Comparison of ENCODE assay signal across 8 cellular contexts in genomic region chr1:160834945-160835565, GRCh38. TPM values are rescaled to one million over a fixed set of nuclear protein-coding genes. Genes with fewer than 3 reads are reported as not detected.
DNase-seq lines count a peak whose midpoint lies in the region; ATAC-seq and TF ChIP-seq lines count a peak whose summit lies in the region.

No MANE protein-coding gene starts in this region.

- no peak overlapping the region for H3K23ac ChIP-seq in neuronal stem cell (ENCODE audit: low read depth, low read length, poor library complexity)

- no peak for TF ChIP-seq POLR2A in lower leg skin (IDR thresholded peaks at IDR 0.05)

- H3K9me3 ChIP-seq in Panc1 (ENCODE audit: control insufficient read depth, insufficient read depth, low read depth, low read length) (no peaks in the 10 kb centered on the region), lung (ENCODE audit: control insufficient read depth in 2 of 2, insufficient read depth in 1 of 2, low read length in 1 of 2) (no peaks in the 10 kb centered on the region), neuronal stem cell (replicated peaks in 1 of 2; ENCODE audit: control insufficient read depth in 2 of 2, insufficient read depth in 1 of 2, low read depth in 1 of 2, low read length in 2 of 2) (no peaks in the 10 kb centered on the region)

- peak; percentile 22 for DNase-seq in COLO668 (lab: John Stamatoyannopoulos, UW; ENCODE audit: unreplicated experiment)
- DNase-seq in H7, result peak; percentile 53
- no peak for DNase-seq in Panc1 (ENCODE audit: low read depth, low spot score)
- no peak for DNase-seq in astrocyte of the spinal cord (ENCODE audit: low read depth, low spot score)
- no peak for DNase-seq in lung (ENCODE audit: low spot score)
- no peak for DNase-seq in T1000 (lab: John Stamatoyannopoulos, UW)
- no peak for DNase-seq in neuronal stem cell (ENCODE audit: low spot score)
- no peak for DNase-seq in lower leg skin (ENCODE audit: low spot score in 2 of 2)

- H3K27ac ChIP-seq in Panc1 (ENCODE audit: low read length) (no peak overlapping the region), lung (ENCODE audit: low read depth in 1 of 2, low read length in 1 of 2) (no peak overlapping the region), neuronal stem cell (replicated peaks; ENCODE audit: low read length) (no peak overlapping the region)

- intact Hi-C loops in Panc1 (cut with micrococcal nuclease; ENCODE audit: unreplicated experiment) (loop anchor here (1.0 kb wide), 1 partner anchor 116 kb away; no protein-coding TSS in a partner anchor), lower leg skin (cut with DNase I; ENCODE audit: low total_unique reads) (loop anchor here (10.0 kb wide), 2 partner anchors 120 to 160 kb away; partner anchors contain the start of gene ITLN2)

- H3K4me2 ChIP-seq in neuronal stem cell (ENCODE audit: insufficient read depth, low read length, poor library complexity, severe bottlenecking), result no peak overlapping the region

- ATAC-seq in Panc1 (no peak), lung (ENCODE audit: insufficient read depth, low FRiP score) (peak; percentile 39)

- H3K14ac ChIP-seq in neuronal stem cell (ENCODE audit: low read length), result no peak overlapping the region

- CTCF ChIA-PET in Panc1 (lab: Charles Lee), result interaction anchor here (0.5 to 1.9 kb wide), 3 partner anchors 100 to 124 kb away, joined by 3 to 8 read pairs (median 4); no protein-coding TSS in a partner anchor

- no peak overlapping the region for H2BK5ac ChIP-seq in neuronal stem cell (ENCODE audit: low read length)

- no peak overlapping the region for H3K4me3 ChIP-seq in H7 (ENCODE audit: insufficient read depth, low read depth, low read length)
- no peak overlapping the region for H3K4me3 ChIP-seq in Panc1 (ENCODE audit: low read depth in 2 of 2, low read length in 2 of 2)
- H3K4me3 ChIP-seq in astrocyte of the spinal cord (ENCODE audit: low read depth, low read length), result no peak overlapping the region
- H3K4me3 ChIP-seq in lung, result no peak overlapping the region
- H3K4me3 ChIP-seq in neuronal stem cell (ENCODE audit: low read length in 2 of 2), result no peak overlapping the region
- no peak overlapping the region for H3K4me3 ChIP-seq in lower leg skin (ENCODE audit: low read depth, poor library complexity, severe bottlenecking)

- no peak overlapping the region for H2BK12ac ChIP-seq in neuronal stem cell (ENCODE audit: low read length)

- no peak overlapping the region for H4K8ac ChIP-seq in neuronal stem cell (ENCODE audit: low read depth, low read length)

- H3K18ac ChIP-seq in neuronal stem cell (ENCODE audit: low read length), result no peak overlapping the region

- WGBS in lung, 2 donors, result 81 to 87% methylated on average over 3 of the region's 3 CpGs
- WGBS in neuronal stem cell (ENCODE audit: extremely low coverage in 2 of 2, insufficient read length in 2 of 2, insufficient replicate concordance in 1 of 2), 2 donors, result no CpG with 5 or more reads among the region's 3 CpGs
- 76 to 77% methylated on average over 3 of the region's 3 CpGs for WGBS in lower leg skin, 2 donors

- H2AFZ ChIP-seq in neuronal stem cell (ENCODE audit: low read length), result no peak overlapping the region

- in situ Hi-C loops in Panc1 (cut with HindIII; ENCODE audit: low pct_unique_long_range_greater_than_20kb, low sequenced_read_pairs) (no loop called here), astrocyte of the spinal cord (cut with HindIII; ENCODE audit: low sequenced_read_pairs) (no loop called here)

- no peak overlapping the region for H2AK5ac ChIP-seq in neuronal stem cell (ENCODE audit: low read depth, low read length)

- no TSS peak for BruUV-seq in Panc1 (replicated peaks; lab: Mats Ljungman, UMichigan)

- no peak overlapping the region for H3K4ac ChIP-seq in neuronal stem cell (ENCODE audit: low read length)

- no peak overlapping the region for H2BK15ac ChIP-seq in neuronal stem cell (ENCODE audit: low read length)

- peak; percentile 69 for TF ChIP-seq CTCF in Panc1 (IDR thresholded peaks at IDR 0.05)
- TF ChIP-seq CTCF in astrocyte of the spinal cord (IDR thresholded peaks at IDR 0.05; ENCODE audit: low read depth, low read length), result peak; percentile 35
- peak; percentile 55 for TF ChIP-seq CTCF in lung (IDR thresholded peaks at IDR 0.05; ENCODE audit: control extremely low read depth, extremely low read depth)
- TF ChIP-seq CTCF in lower leg skin (IDR thresholded peaks at IDR 0.05), result no peak

- H3K27me3 ChIP-seq in H7 (ENCODE audit: control insufficient read depth, insufficient read depth, low read length) (no peaks in the 10 kb centered on the region; the same call in 1 of the 2 replicates), Panc1 (ENCODE audit: control insufficient read depth, insufficient read depth, low read length) (peaks cover 12% of the 10 kb centered on the region), lung (ENCODE audit: control insufficient read depth, insufficient read depth) (no peaks in the 10 kb centered on the region), neuronal stem cell (ENCODE audit: control insufficient read depth in 3 of 3, insufficient read depth in 3 of 3, low read depth in 1 of 3, low read length in 3 of 3) (peaks cover 0 to 3% (median 0%) of the 10 kb centered on the region in 3 experiments)

- H3K4me1 ChIP-seq in Panc1 (ENCODE audit: control insufficient read depth, insufficient read depth, low read length) (no peaks in the 10 kb centered on the region), lung (ENCODE audit: control insufficient read depth in 2 of 2, insufficient read depth in 2 of 2, low read length in 2 of 2) (peaks cover 0 to 8% of the 10 kb centered on the region in 2 donors), neuronal stem cell (ENCODE audit: control insufficient read depth in 2 of 2, insufficient read depth in 1 of 2, low read depth in 1 of 2, low read length in 2 of 2) (peaks cover 0 to 16% of the 10 kb centered on the region in 2 donors)

- H2BK120ac ChIP-seq in neuronal stem cell (ENCODE audit: low read depth, low read length), result no peak overlapping the region

- H3K36me3 ChIP-seq in H7 (replicated peaks; ENCODE audit: control insufficient read depth, insufficient read depth, low read length) (no peaks in the 10 kb centered on the region), Panc1 (ENCODE audit: control insufficient read depth, insufficient read depth, low read length) (no peaks in the 10 kb centered on the region), lung (ENCODE audit: control insufficient read depth in 2 of 2, insufficient read depth in 2 of 2, low read length in 2 of 2) (no peaks in the 10 kb centered on the region), neuronal stem cell (replicated peaks in 1 of 2; ENCODE audit: control insufficient read depth in 2 of 2, insufficient read depth in 2 of 2, low read length in 2 of 2) (no peaks in the 10 kb centered on the region)

- no peak overlapping the region for H4K91ac ChIP-seq in neuronal stem cell (ENCODE audit: low read depth, low read length, poor library complexity)

- no peak overlapping the region for H3K9ac ChIP-seq in neuronal stem cell (ENCODE audit: low read depth, low read length, poor library complexity)

- H3K79me1 ChIP-seq in neuronal stem cell (ENCODE audit: low read depth, low read length), result no peaks in the 10 kb centered on the region

- POLR2A ChIA-PET in Panc1 (lab: Charles Lee), result no interaction called here

RNA-seq across cellular contexts. Expression of gene CD244, which starts 27.6 kb away (rescaled TPM):
- total RNA-seq in H7 (2014; rRNA removed; shearing (Covaris generic)), result not detected in 2 replicates
- total RNA-seq in Panc1 (2021; ENCODE audit: unreplicated experiment) (not detected), lung (1 to 10 TPM; 1.5 to 3.2 TPM), lower leg skin (under 1 TPM in 3 of 4 donors, not detected in 1; 0.25 to 0.63 (median 0.34) TPM)
- polyA plus RNA-seq in Panc1 (2012; ENCODE audit: insufficient read length), result not detected
- polyA plus RNA-seq in lung, result 1 to 10 TPM in 1 of 2 donors, under 1 TPM in 1; 0.57 to 3.1 TPM
- not detected for polyA plus RNA-seq in neuronal stem cell (2013, experiment 1 of 2)
- not detected for polyA plus RNA-seq in neuronal stem cell (2013, experiment 2 of 2)

RNA-seq across cellular contexts. Expression of gene LY9, which starts 39.1 kb away (rescaled TPM):
- total RNA-seq in H7 (2014; rRNA removed; shearing (Covaris generic)), result 0.24 TPM in 1 of 2 replicates, not detected in the other
- total RNA-seq in Panc1 (2021; ENCODE audit: unreplicated experiment), result 0.10 TPM
- 0.40 TPM for polyA plus RNA-seq in Panc1 (2012; ENCODE audit: insufficient read length)
- 1 to 10 TPM; 1.3 to 3.4 TPM for total RNA-seq in lung
- 1 to 10 TPM in 1 of 2 donors, under 1 TPM in 1; 0.94 to 1.5 TPM for polyA plus RNA-seq in lung
- polyA plus RNA-seq in neuronal stem cell (2013, experiment 1 of 2), result not detected
- not detected for polyA plus RNA-seq in neuronal stem cell (2013, experiment 2 of 2)
- total RNA-seq in lower leg skin, result 1 to 10 TPM in 2 of 4 donors, under 1 TPM in 2; 0.23 to 1.6 (median 0.84) TPM

RNA-seq across cellular contexts. Expression of gene ITLN1, which starts 49.9 kb away (rescaled TPM):
- total RNA-seq in H7 (2014; rRNA removed; shearing (Covaris generic)), result not detected in 2 replicates
- total RNA-seq in Panc1 (2021; ENCODE audit: unreplicated experiment), result not detected
- not detected for polyA plus RNA-seq in Panc1 (2012; ENCODE audit: insufficient read length)
- total RNA-seq in lung, result 1 to 10 TPM; 1.6 to 3.3 TPM
- polyA plus RNA-seq in lung, result 100 to 1,000 TPM in 1 of 2 donors, under 1 TPM in 1; 0.86 to 110 TPM
- polyA plus RNA-seq in neuronal stem cell (2013, experiment 1 of 2), result not detected
- not detected for polyA plus RNA-seq in neuronal stem cell (2013, experiment 2 of 2)
- not detected for total RNA-seq in lower leg skin

Comparison
In these comparisons a context has a peak if more than half of its experiments do, and no peak if none do; other contexts are left out.
1. DNase-seq: peak in COLO668 (single experiment) and H7 (single experiment); none in Panc1 (single experiment), astrocyte of the spinal cord (single experiment), lung (single experiment), T1000 (single experiment), neuronal stem cell (single experiment) and lower leg skin (0 of 2).
2. CTCF ChIP-seq: peak in Panc1 (single experiment), astrocyte of the spinal cord (single experiment) and lung (single experiment); none in lower leg skin (0 of 3).